In genomic region chr2:144708641-144709040, GRCh38 we compare ENCODE assay signal across 14 cellular contexts.
DNase-seq lines count a peak whose midpoint lies in the region; ATAC-seq and TF ChIP-seq lines count a peak whose summit lies in the region.
"Had no signal": no experiment of that assay in that cellular context is flagged by ENCODE, and none has a peak within 500 bp of the region (broad histone marks: within the 10 kb centered on the region; RNA-seq: fewer than 3 reads in every experiment).

No MANE protein-coding gene starts in this region.

- H3K9ac ChIP-seq in MM.1S (ENCODE audit: low read length), result no peak overlapping the region

- H4K20me1 ChIP-seq in MM.1S (ENCODE audit: insufficient read depth, low read length), result no peaks in the 10 kb centered on the region

- DNase-seq in C1 segment of cervical spinal cord (lab: John Stamatoyannopoulos, UW), result peak in 9 of 14 donors; percentile 3 to 31 (median 10)
- no peak for DNase-seq in SJSA1 (ENCODE audit: low read depth in 1 of 2, low spot score in 2 of 2)
- DNase-seq in head of caudate nucleus, result peak in 25 of 42 donors; percentile 2 to 87 (median 49)
- peak; percentile 94 for DNase-seq in putamen (ENCODE audit: low spot score)
- DNase-seq in MM.1S, result no peak
- DNase-seq in SKM-1 (lab: John Stamatoyannopoulos, UW; ENCODE audit: unreplicated experiment), result no peak
- DNase-seq in activated CD4-positive, alpha-beta T cell treated with anti-CD3 and anti-CD28 coated beads, Interleukin-2, amount 10 ng/mL, durations not matched to agents 7 days and 5 days, result no peak
- DNase-seq: CD4-positive, alpha-beta memory T cell; GOT3; NCI-H774; SHP77 had no signal

- no peak for TF ChIP-seq CTCF in MM.1S (IDR thresholded peaks at IDR 0.05; ENCODE audit: low read length)

- H3K9me3 ChIP-seq in SJSA1 (replicated peaks) (no peaks in the 10 kb centered on the region), MM.1S (replicated peaks; ENCODE audit: insufficient read depth, low read length) (no peaks in the 10 kb centered on the region; the same call in 1 of the 2 replicates)
- H3K9me3 ChIP-seq: A549 had no signal

- no peak for ATAC-seq in activated T-helper 17 cell treated with anti-CD3 and anti-CD28 coated beads, Interleukin-2, amount 50 U/mL, for 72 hours (replicated peaks)
- ATAC-seq: A549, Panc1 had no signal

- H3K27ac Mint-ChIP-seq in activated T-helper 17 cell treated with anti-CD3 and anti-CD28 coated beads, Interleukin-2, amount 50 U/mL, for 72 hours, result no peak overlapping the region
- no peak overlapping the region for H3K27ac Mint-ChIP-seq in activated CD4-positive, alpha-beta T cell treated with anti-CD3 and anti-CD28 coated beads, Interleukin-2, amount 10 ng/mL, durations not matched to agents 7 days and 5 days
- H3K27ac Mint-ChIP-seq: CD4-positive, alpha-beta memory T cell had no signal

- H3K27ac ChIP-seq in SJSA1 (peak overlapping the region; percentile 36), MM.1S (ENCODE audit: low read length) (no peak overlapping the region)
- H3K27ac ChIP-seq: A549 had no signal

- intact Hi-C loops in head of caudate nucleus (cut with DNase I), result loop anchor here (5.0 to 10.0 kb wide), 2 partner anchors 186 to 326 kb away; partner anchors contain the start of gene ZEB2

- H3K79me2 ChIP-seq in MM.1S (ENCODE audit: low read length), result no peaks in the 10 kb centered on the region

- H3K36me3 ChIP-seq in SJSA1 (no peaks in the 10 kb centered on the region), MM.1S (replicated peaks; ENCODE audit: insufficient read depth, low read length) (no peaks in the 10 kb centered on the region)

- no peaks in the 10 kb centered on the region for H3K36me3 Mint-ChIP-seq in activated T-helper 17 cell treated with anti-CD3 and anti-CD28 coated beads, Interleukin-2, amount 50 U/mL, for 72 hours (ENCODE audit: low read depth)
- H3K36me3 Mint-ChIP-seq in activated CD4-positive, alpha-beta T cell treated with anti-CD3 and anti-CD28 coated beads, Interleukin-2, amount 10 ng/mL, durations not matched to agents 7 days and 5 days (ENCODE audit: low read depth), result no peaks in the 10 kb centered on the region
- H3K36me3 Mint-ChIP-seq: CD4-positive, alpha-beta memory T cell had no signal

- H3K9me2 ChIP-seq in MM.1S (replicated peaks; ENCODE audit: insufficient read depth, low read length), result no peaks in the 10 kb centered on the region

- no peak overlapping the region for H3K4me3 ChIP-seq in SJSA1
- H3K4me3 ChIP-seq in MM.1S (ENCODE audit: low read length), result no peak overlapping the region
- H3K4me3 ChIP-seq: A549 had no signal

- POLR2A ChIA-PET in activated CD4-positive, alpha-beta T cell treated with anti-CD3 and anti-CD28 coated beads, Interleukin-2, amount 10 ng/mL, durations not matched to agents 7 days and 5 days (lab: Charles Lee), result no interaction called here

- no peaks in the 10 kb centered on the region for H3F3A ChIP-seq in MM.1S (ENCODE audit: insufficient read depth, low read length)

- CTCF ChIA-PET in activated CD4-positive, alpha-beta T cell treated with anti-CD3 and anti-CD28 coated beads, Interleukin-2, amount 10 ng/mL, durations not matched to agents 7 days and 5 days (lab: Charles Lee), result no interaction called here

- H3K4me1 ChIP-seq in SJSA1 (replicated peaks) (peaks cover 15% of the 10 kb centered on the region), MM.1S (ENCODE audit: low read length) (no peaks in the 10 kb centered on the region)

- no peaks in the 10 kb centered on the region for H3K4me1 Mint-ChIP-seq in activated T-helper 17 cell treated with anti-CD3 and anti-CD28 coated beads, Interleukin-2, amount 50 U/mL, for 72 hours
- H3K4me1 Mint-ChIP-seq in activated CD4-positive, alpha-beta T cell treated with anti-CD3 and anti-CD28 coated beads, Interleukin-2, amount 10 ng/mL, durations not matched to agents 7 days and 5 days, result no peaks in the 10 kb centered on the region
- H3K4me1 Mint-ChIP-seq: CD4-positive, alpha-beta memory T cell had no signal

- no peak overlapping the region for H3K4me3 Mint-ChIP-seq in activated T-helper 17 cell treated with anti-CD3 and anti-CD28 coated beads, Interleukin-2, amount 50 U/mL, for 72 hours
- no peak overlapping the region for H3K4me3 Mint-ChIP-seq in activated CD4-positive, alpha-beta T cell treated with anti-CD3 and anti-CD28 coated beads, Interleukin-2, amount 10 ng/mL, durations not matched to agents 7 days and 5 days
- H3K4me3 Mint-ChIP-seq: CD4-positive, alpha-beta memory T cell had no signal

- no peak overlapping the region for H3K4me2 ChIP-seq in MM.1S (ENCODE audit: low read depth, low read length)
- H3K4me2 ChIP-seq: A549 had no signal

- H2AFZ ChIP-seq in MM.1S (ENCODE audit: low read length), result no peak overlapping the region

- no peaks in the 10 kb centered on the region for H3K9me3 Mint-ChIP-seq in activated T-helper 17 cell treated with anti-CD3 and anti-CD28 coated beads, Interleukin-2, amount 50 U/mL, for 72 hours
- H3K9me3 Mint-ChIP-seq in activated CD4-positive, alpha-beta T cell treated with anti-CD3 and anti-CD28 coated beads, Interleukin-2, amount 10 ng/mL, durations not matched to agents 7 days and 5 days, result no peaks in the 10 kb centered on the region

- peaks cover 7% of the 10 kb centered on the region for H3K27me3 Mint-ChIP-seq in activated T-helper 17 cell treated with anti-CD3 and anti-CD28 coated beads, Interleukin-2, amount 50 U/mL, for 72 hours
- H3K27me3 Mint-ChIP-seq in activated CD4-positive, alpha-beta T cell treated with anti-CD3 and anti-CD28 coated beads, Interleukin-2, amount 10 ng/mL, durations not matched to agents 7 days and 5 days, result peaks cover 2% of the 10 kb centered on the region

- H3K27me3 ChIP-seq in SJSA1 (replicated peaks), result no peaks in the 10 kb centered on the region
- no peaks in the 10 kb centered on the region for H3K27me3 ChIP-seq in MM.1S (replicated peaks; ENCODE audit: insufficient read depth, low read length)

Comparison
In these comparisons a context has a peak if more than half of its experiments do, and no peak if none do; other contexts are left out.
1. DNase-seq: peak in C1 segment of cervical spinal cord (9 of 14), head of caudate nucleus (25 of 42) and putamen (single experiment); none in SJSA1 (0 of 2), MM.1S (single experiment), SKM-1 (single experiment) and activated CD4-positive, alpha-beta T cell treated with anti-CD3 and anti-CD28 coated beads, Interleukin-2, amount 10 ng/mL, durations not matched to agents 7 days and 5 days (single experiment).